Comparison of ENCODE assay signal across 8 cellular contexts in the genomic region with DNA sequence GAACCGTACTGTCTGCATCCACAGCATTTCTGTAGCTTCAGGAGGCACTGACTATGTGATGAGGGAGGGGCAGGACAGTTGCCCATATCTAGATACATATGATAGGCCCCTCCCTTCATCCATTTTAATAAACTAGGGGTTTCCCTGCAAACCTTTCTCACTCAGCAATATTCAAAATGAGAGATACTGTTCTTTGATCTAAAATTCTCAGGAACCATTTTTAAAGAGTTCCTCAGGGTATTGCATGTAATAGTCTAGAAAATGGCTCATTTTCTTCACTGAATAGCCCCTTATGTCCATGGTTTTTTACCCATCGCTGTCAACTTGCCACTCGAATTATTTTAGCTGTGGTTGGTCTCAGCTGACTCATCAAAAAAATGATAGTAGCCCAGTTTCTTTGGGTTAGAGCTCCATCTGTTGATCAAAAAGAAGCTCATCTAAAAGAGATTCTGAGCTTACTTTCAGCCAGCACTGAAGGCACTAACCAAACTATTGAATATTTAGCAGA. TPM values are rescaled to one million over a fixed set of nuclear protein-coding genes. Genes with fewer than 3 reads are reported as not detected.
A peak's percentile ranks its signal among the peaks of the same experiment; 100 is the strongest.
DNase-seq lines count a peak whose midpoint lies in the region; ATAC-seq and TF ChIP-seq lines count a peak whose summit lies in the region.

No MANE protein-coding gene starts in this region.

- no peaks in the 10 kb centered on the region for H3K9me3 Mint-ChIP-seq in T-helper 1 cell treated with Interleukin-12 subunit alpha and Interleukin-12 subunit beta and Interleukin-4 antibody, amounts not matched to agents 30 μg/mL and 1 μg/mL, for 36 hours
- H3K9me3 Mint-ChIP-seq in nephron = no peaks in the 10 kb centered on the region

- peaks cover 2% of the 10 kb centered on the region for H3K36me3 Mint-ChIP-seq in T-helper 1 cell treated with Interleukin-12 subunit alpha and Interleukin-12 subunit beta and Interleukin-4 antibody, amounts not matched to agents 30 μg/mL and 1 μg/mL, for 36 hours (ENCODE audit: low read depth)
- H3K36me3 Mint-ChIP-seq in nephron (ENCODE audit: low read depth) = peaks cover 20% of the 10 kb centered on the region

- H3K4me1 ChIP-seq in cardiac muscle cell (ENCODE audit: low read depth) = no peaks in the 10 kb centered on the region

- TF ChIP-seq CTCF in cardiac muscle cell (IDR thresholded peaks at IDR 0.05; ENCODE audit: low read depth, low read length) (peak; percentile 65), nephron (IDR thresholded peaks at IDR 0.05; ENCODE audit: unreplicated experiment in 3 of 3) (peak; percentile 53 to 59 (median 53)), coronary artery (IDR thresholded peaks at IDR 0.05) (no peak)

- H3K9me3 ChIP-seq in cardiac muscle cell (ENCODE audit: low read depth) = no peaks in the 10 kb centered on the region

- ATAC-seq in Right ventricle myocardium superior (ENCODE audit: poor library complexity) (no peak), HG03025 (IDR thresholded peaks at IDR 0.05; ENCODE audit: low FRiP score, unreplicated experiment) (no peak)

- DNase-seq in cardiac muscle cell (ENCODE audit: low read depth in 1 of 2, low spot score in 1 of 2) = peak; percentile 20 to 71
- DNase-seq in Right ventricle myocardium superior = no peak
- peak; percentile 85 for DNase-seq in NAMALWA (ENCODE audit: low spot score)
- peak; percentile 42 for DNase-seq in epidermal melanocyte (ENCODE audit: insufficient read length, low spot score)
- DNase-seq in coronary artery (ENCODE audit: low spot score) = no peak

- H3K27me3 Mint-ChIP-seq in T-helper 1 cell treated with Interleukin-12 subunit alpha and Interleukin-12 subunit beta and Interleukin-4 antibody, amounts not matched to agents 30 μg/mL and 1 μg/mL, for 36 hours (ENCODE audit: low read depth) = no peaks in the 10 kb centered on the region
- H3K27me3 Mint-ChIP-seq in nephron (ENCODE audit: low read depth) = no peaks in the 10 kb centered on the region

- no peaks in the 10 kb centered on the region for H3K27me3 ChIP-seq in cardiac muscle cell

- peaks cover 8% of the 10 kb centered on the region for H3K4me1 Mint-ChIP-seq in T-helper 1 cell treated with Interleukin-12 subunit alpha and Interleukin-12 subunit beta and Interleukin-4 antibody, amounts not matched to agents 30 μg/mL and 1 μg/mL, for 36 hours (ENCODE audit: low read depth)
- H3K4me1 Mint-ChIP-seq in nephron = no peaks in the 10 kb centered on the region

- intact Hi-C loops in Right ventricle myocardium superior (cut with DNase I) = no loop called here

- H3K27ac Mint-ChIP-seq in T-helper 1 cell treated with Interleukin-12 subunit alpha and Interleukin-12 subunit beta and Interleukin-4 antibody, amounts not matched to agents 30 μg/mL and 1 μg/mL, for 36 hours = peak overlapping the region; percentile 36
- H3K27ac Mint-ChIP-seq in nephron = peak overlapping the region in 2 of 3 experiments; percentile 8 to 45

- no peak overlapping the region for H3K4me3 ChIP-seq in cardiac muscle cell
- no peak overlapping the region for H3K4me3 ChIP-seq in coronary artery

- H3K27ac ChIP-seq in cardiac muscle cell = no peak overlapping the region
- H3K27ac ChIP-seq in coronary artery = no peak overlapping the region

- H3K4me3 Mint-ChIP-seq in T-helper 1 cell treated with Interleukin-12 subunit alpha and Interleukin-12 subunit beta and Interleukin-4 antibody, amounts not matched to agents 30 μg/mL and 1 μg/mL, for 36 hours = no peak overlapping the region
- no peak overlapping the region for H3K4me3 Mint-ChIP-seq in nephron

- no peaks in the 10 kb centered on the region for H3K36me3 ChIP-seq in cardiac muscle cell

RNA-seq across cellular contexts. Expression of a gene that starts 37.0 kb away (rescaled TPM):
- total RNA-seq in cardiac muscle cell (not detected in 2 replicates), Right ventricle myocardium superior (not detected)
- 0.39 and 0.93 TPM in 2 replicates for polyA plus RNA-seq in cardiac muscle cell

RNA-seq across cellular contexts. Expression of a gene that starts 42.0 kb away (rescaled TPM):
- total RNA-seq in cardiac muscle cell (15.2 and 18.2 TPM in 2 replicates), Right ventricle myocardium superior (21.9 TPM)
- polyA plus RNA-seq in cardiac muscle cell = 15.8 and 22.2 TPM in 2 replicates

RNA-seq across cellular contexts. Expression of a gene that starts 42.5 kb away (rescaled TPM):
- total RNA-seq in cardiac muscle cell (178 and 301 TPM in 2 replicates), Right ventricle myocardium superior (206 TPM)
- 216 and 221 TPM in 2 replicates for polyA plus RNA-seq in cardiac muscle cell

RNA-seq across cellular contexts. Expression of a gene that starts 52.3 kb away (rescaled TPM):
- total RNA-seq in cardiac muscle cell (86.4 and 110 TPM in 2 replicates), Right ventricle myocardium superior (65.7 TPM)
- polyA plus RNA-seq in cardiac muscle cell = 324 and 356 TPM in 2 replicates

Comparison
In these comparisons a context has a peak if more than half of its experiments do, and no peak if none do; other contexts are left out.
1. DNase-seq: peak in cardiac muscle cell (2 of 2), NAMALWA (single experiment) and epidermal melanocyte (single experiment); none in Right ventricle myocardium superior (single experiment) and coronary artery (single experiment).